ENCODE assay signal across 12 cellular contexts in the genomic region with DNA sequence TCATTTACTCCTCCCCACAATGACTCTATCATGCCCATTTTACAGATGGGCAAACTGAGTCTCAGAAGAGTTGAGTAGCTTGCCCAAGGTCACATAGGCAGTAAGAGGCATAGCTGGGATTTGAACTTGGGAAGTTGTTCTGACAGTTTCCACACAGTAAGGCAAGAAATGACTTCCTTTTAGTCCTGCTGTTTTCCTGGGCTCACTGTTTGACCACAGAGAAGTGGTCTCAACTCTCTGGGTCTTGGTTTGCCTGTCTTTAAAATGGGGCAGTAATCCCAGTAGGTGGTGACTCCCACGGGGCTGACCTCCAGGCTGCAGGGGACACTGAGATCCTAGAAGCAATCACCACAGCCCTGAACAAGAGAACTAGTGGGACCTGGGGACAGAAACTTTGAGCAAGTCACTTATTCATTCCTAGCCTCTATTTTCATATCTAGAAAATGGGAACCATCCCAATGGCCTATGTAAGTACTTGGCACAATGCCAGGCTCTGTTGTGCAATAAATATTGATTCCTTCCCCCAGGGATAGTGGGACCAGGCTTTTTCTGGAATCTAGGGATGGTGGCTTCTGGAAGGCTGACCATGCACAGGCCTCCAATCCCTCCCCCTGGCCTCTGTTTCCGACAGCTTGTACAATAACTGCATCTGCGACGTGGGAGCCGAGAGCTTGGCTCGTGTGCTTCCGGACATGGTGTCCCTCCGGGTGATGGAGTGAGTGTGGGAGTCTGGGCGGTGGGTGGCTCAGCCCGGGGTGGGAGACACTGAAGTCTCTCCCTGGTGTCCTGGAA. TPM values are rescaled to one million over a fixed set of nuclear protein-coding genes. Genes with fewer than 3 reads are reported as not detected.
DNase-seq lines count a peak whose midpoint lies in the region; ATAC-seq, FAIRE-seq and TF ChIP-seq lines count a peak whose summit lies in the region.
"Had no signal": no experiment of that assay in that cellular context is flagged by ENCODE, and none has a peak within 500 bp of the region (broad histone marks: within the 10 kb centered on the region; RNA-seq: fewer than 3 reads in every experiment).

No MANE protein-coding gene starts in this region.

- peak overlapping the region; percentile 19; the same call in 1 of the 2 replicates for H3K9ac ChIP-seq in GM23248
- 0 out of 4 replicates have a peak overlapping the region, but pooled peaks of 1 of the 2 experiments have one; percentile 15 for H3K9ac ChIP-seq in K562 (ENCODE audit: insufficient read depth in 1 of 2, low read depth in 2 of 2, low read length in 2 of 2)
- peak overlapping the region; percentile 36 to 77 (median 69) for H3K9ac ChIP-seq in skeletal muscle tissue (ENCODE audit: low read depth in 1 of 3, low read length in 3 of 3)

- ATAC-seq in K562 (no peak), foreskin keratinocyte (no peak), HG02610 (IDR thresholded peaks at IDR 0.05; ENCODE audit: unreplicated experiment) (no peak), GM18907 (IDR thresholded peaks at IDR 0.05; ENCODE audit: unreplicated experiment) (no peak)
- ATAC-seq: esophagus mucosa, WTC11 had no signal

- no peak for TF ChIP-seq EP300 in K562 (IDR thresholded peaks at IDR 0.05; ENCODE audit: low read length)

- no peak overlapping the region for H3K4me3 ChIP-seq in GM23248
- no peak overlapping the region for H3K4me3 ChIP-seq in K562
- peak overlapping the region in 2 of 3 donors; percentile 31 to 40 for H3K4me3 ChIP-seq in skeletal muscle tissue (ENCODE audit: low read length in 3 of 3)
- H3K4me3 ChIP-seq: HAP-1 had no signal

- DNase-seq in GM23248: peak; percentile 45
- DNase-seq in K562 (ENCODE audit: extremely low read depth in 1 of 4, low spot score in 3 of 4): no peak
- peak; percentile 19 for DNase-seq in kidney tubule cell (ENCODE audit: low spot score)
- no peak for DNase-seq in foreskin keratinocyte
- DNase-seq in activated naive CD4-positive, alpha-beta T cell treated with anti-CD3 and anti-CD28 coated beads, Interleukin-2, amount 50 U/mL, for 16 hours: no peak
- DNase-seq: stimulated activated naive CD4-positive, alpha-beta T cell treated with Interleukin-2 at 50 U/mL for 16 hours had no signal

- TF ChIP-seq CTCF in K562 (IDR thresholded peaks at IDR 0.05 in 2 of 3, conservative IDR thresholded peaks at IDR 0.05 in 1 of 3; ENCODE audit: insufficient read depth in 2 of 3, low read depth in 1 of 3, low read length in 3 of 3): no peak
- no peak for TF ChIP-seq CTCF in foreskin keratinocyte (conservative IDR thresholded peaks at IDR 0.05)

- H3K9me1 ChIP-seq in K562 (ENCODE audit: control insufficient read depth, insufficient read depth, low read length): no peaks in the 10 kb centered on the region

- POLR2A ChIA-PET in K562 (lab: Yijun Ruan, JAX): interaction anchor here (0.6 to 1.2 kb wide), 5 partner anchors 14 to 334 kb away, joined by 3 to 5 read pairs (median 3); partner anchors contain the start of gene NUBP1

- H3K9me3 ChIP-seq in GM23248 (ENCODE audit: low read depth): no peaks in the 10 kb centered on the region
- no peaks in the 10 kb centered on the region for H3K9me3 ChIP-seq in K562 (replicated peaks; ENCODE audit: control insufficient read depth, insufficient read depth, low read depth, low read length)
- H3K9me3 ChIP-seq in skeletal muscle tissue (ENCODE audit: control insufficient read depth in 3 of 3, low read length in 3 of 3): no peaks in the 10 kb centered on the region
- H3K9me3 ChIP-seq: HAP-1 had no signal

- CTCF ChIA-PET in K562 (lab: Yijun Ruan, JAX; ENCODE audit: low intra/inter-chr PET ratio): no interaction called here

- BruUV-seq in K562 (replicated peaks; lab: Mats Ljungman, UMichigan): no TSS peak

- FAIRE-seq in K562 (lab: Jason Lieb, UNC): no peak

- no peaks in the 10 kb centered on the region for H3K27me3 ChIP-seq in GM23248 (replicated peaks; ENCODE audit: insufficient read depth)
- H3K27me3 ChIP-seq in K562 (ENCODE audit: control insufficient read depth in 2 of 2, insufficient read depth in 2 of 2, low read length in 2 of 2): no peaks in the 10 kb centered on the region
- no peaks in the 10 kb centered on the region for H3K27me3 ChIP-seq in skeletal muscle tissue (ENCODE audit: control insufficient read depth in 3 of 3, insufficient read depth in 3 of 3, low read length in 3 of 3)
- peaks cover 8% of the 10 kb centered on the region for H3K27me3 ChIP-seq in foreskin keratinocyte

- intact Hi-C loops in K562 (cut with micrococcal nuclease): no loop called here

- no peaks in the 10 kb centered on the region for H3K79me2 ChIP-seq in GM23248 (ENCODE audit: insufficient read depth)
- H3K79me2 ChIP-seq in K562 (ENCODE audit: control insufficient read depth, insufficient read depth, low read length): no peaks in the 10 kb centered on the region

- 0 out of 2 replicates have a peak, but pooled peaks cover 4% of the 10 kb centered on the region for H3F3A ChIP-seq in GM23248 (ENCODE audit: insufficient read depth)

- H4K20me1 ChIP-seq in GM23248 (ENCODE audit: insufficient read depth) (no peaks in the 10 kb centered on the region), K562 (replicated peaks; ENCODE audit: control insufficient read depth, insufficient read depth, low read length) (no peaks in the 10 kb centered on the region; the same call in 1 of the 2 replicates)

- H2AFZ ChIP-seq in GM23248 (peak overlapping the region; percentile 25; the same call in 1 of the 2 replicates), K562 (ENCODE audit: low read depth, low read length) (no peak overlapping the region)

- H3K9me2 ChIP-seq in GM23248 (ENCODE audit: insufficient read depth): no peaks in the 10 kb centered on the region

- H3K36me3 ChIP-seq in GM23248 (ENCODE audit: low read depth): no peaks in the 10 kb centered on the region
- peaks cover under 1% of the 10 kb centered on the region; the same call in 1 of the 3 replicates for H3K36me3 ChIP-seq in K562 (ENCODE audit: control insufficient read depth, insufficient read depth, low read length)
- peaks cover 9 to 21% (median 15%) of the 10 kb centered on the region in 3 donors for H3K36me3 ChIP-seq in skeletal muscle tissue (ENCODE audit: control insufficient read depth in 3 of 3, insufficient read depth in 3 of 3, low read length in 3 of 3)
- H3K36me3 ChIP-seq: HAP-1 had no signal

- TF ChIP-seq RAD21 in K562 (CRISPR knock-in tag; conservative IDR thresholded peaks at IDR 0.05 in 1 of 2, IDR thresholded peaks at IDR 0.05 in 1 of 2): no peak

- in situ Hi-C loops in GM23248 (cut with MboI): loop anchor here (25.0 kb wide), 1 partner anchor 659 kb away; no protein-coding TSS in a partner anchor
- in situ Hi-C loops in K562 (cut with MboI): no loop called here

- WGBS in GM23248 (ENCODE audit: low coverage in 1 of 2, low lambda C conversion rate in 2 of 2, missing lambda C conversion rate in 2 of 2), 2 experiments: 12 to 22% methylated on average over 8 to 10 of the region's 10 CpGs
- 71% methylated on average over 10 of the region's 10 CpGs for WGBS in K562 (ENCODE audit: insufficient coverage, low coverage, missing lambda C conversion rate)

- H3K27ac ChIP-seq in GM23248 (peak overlapping the region; percentile 17; the same call in 1 of the 2 replicates), K562 (ENCODE audit: extremely low read depth, low read depth, low read length) (no peak overlapping the region), skeletal muscle tissue (ENCODE audit: low read depth, low read length) (peak overlapping the region; percentile 96), foreskin keratinocyte (no peak overlapping the region)

- peak overlapping the region; percentile 25 for H3K4me2 ChIP-seq in GM23248 (ENCODE audit: unreplicated experiment)
- H3K4me2 ChIP-seq in K562 (ENCODE audit: insufficient read depth, low read length): no peak overlapping the region

- H3K4me1 ChIP-seq in GM23248 (ENCODE audit: insufficient read depth) (peaks cover 11% of the 10 kb centered on the region), K562 (replicated peaks in 1 of 2; ENCODE audit: control insufficient read depth in 2 of 2, insufficient read depth in 2 of 2, low read length in 2 of 2) (peaks cover 3 to 13% of the 10 kb centered on the region in 2 experiments; a peak in 2 of 5 replicates), skeletal muscle tissue (ENCODE audit: control insufficient read depth in 3 of 3, insufficient read depth in 3 of 3, low read length in 3 of 3) (peaks cover 50 to 69% (median 60%) of the 10 kb centered on the region in 3 donors), foreskin keratinocyte (no peaks in the 10 kb centered on the region)

- TF ChIP-seq POLR2A in K562 (conservative IDR thresholded peaks at IDR 0.05): no peak

RNA-seq across cellular contexts. Expression of gene DEXI, which starts 20.5 kb away (rescaled TPM):
- 101 and 105 TPM in 2 replicates for total RNA-seq in GM23248 (2014; rRNA removed; shearing (Covaris generic))
- 41.8 and 42.1 TPM in 2 replicates for polyA plus RNA-seq in GM23248 (2016; fragmentation: Nextera tagmentation; extraction: Ambion mirVana)
- 19.9 and 32.5 TPM in 2 replicates for total RNA-seq in K562 (2011; cell fraction: chromatin; rRNA removed; ENCODE audit: low replicate concordance)
- 26.5 and 30.0 TPM in 2 replicates for total RNA-seq in K562 (2011; cell fraction: nucleolus; rRNA removed)
- 26.1 and 37.4 TPM in 2 replicates for total RNA-seq in K562 (2011; cell fraction: nucleoplasm; rRNA removed)
- total RNA-seq in K562 (2014; rRNA removed): 35.8 and 43.1 TPM in 2 replicates
- total RNA-seq in K562 (2014; rRNA removed; fragmentation: Illumina TruSeq; extraction: Trizol): 18.2 and 22.0 TPM in 2 replicates
- 29.6 and 31.3 TPM in 2 replicates for total RNA-seq in K562 (2015; rRNA removed; fragmentation: Illumina TruSeq; extraction: Trizol)
- 33.3 and 38.2 TPM in 2 replicates for total RNA-seq in K562 (2021)
- 20.0 and 24.5 TPM in 2 replicates for polyA plus RNA-seq in K562 (2011; rRNA removed)
- polyA plus RNA-seq in K562 (2011; cell fraction: cytosol; rRNA removed): 35.9 and 65.4 TPM in 2 replicates
- 24.2 and 31.3 TPM in 2 replicates for polyA plus RNA-seq in K562 (2011; cell fraction: nucleus; rRNA removed)
- 34.3 and 38.6 TPM in 2 replicates for polyA plus RNA-seq in K562 (2012)
- 39.2 and 40.1 TPM in 2 replicates for polyA plus RNA-seq in K562 (2014; fragmentation: Illumina TruSeq; extraction: Trizol)
- 1 to 10 TPM; 2.9 to 3.7 TPM for polyA plus RNA-seq in K562 (2014; fragmentation: Nextera tagmentation; extraction: Ambion mirVana)
- 21.1 and 31.5 TPM in 2 replicates for polyA plus RNA-seq in K562 (2014; rRNA removed)
- polyA minus RNA-seq in K562 (2011; rRNA and poly(A)+ RNA removed): 25.2 and 29.1 TPM in 2 replicates
- polyA minus RNA-seq in K562 (2011; cell fraction: cytosol; rRNA and poly(A)+ RNA removed): 21.8 and 24.2 TPM in 2 replicates
- 12.3 and 19.3 TPM in 2 replicates for polyA minus RNA-seq in K562 (2011; cell fraction: nucleus; rRNA and poly(A)+ RNA removed)
- total RNA-seq in skeletal muscle tissue: 42.8 TPM
- total RNA-seq in foreskin keratinocyte: 42.8 and 45.1 TPM in 2 replicates
- polyA plus RNA-seq in foreskin keratinocyte: 40.4 and 43.1 TPM in 2 replicates

RNA-seq across cellular contexts. Expression of gene CLEC16A, which starts 22.6 kb away (rescaled TPM):
- 12.9 and 21.4 TPM in 2 replicates for total RNA-seq in GM23248 (2014; rRNA removed; shearing (Covaris generic))
- polyA plus RNA-seq in GM23248 (2016; fragmentation: Nextera tagmentation; extraction: Ambion mirVana): 12.7 and 13.2 TPM in 2 replicates
- total RNA-seq in K562 (2011; cell fraction: chromatin; rRNA removed; ENCODE audit: low replicate concordance): 90.8 and 106 TPM in 2 replicates
- 41.2 and 41.7 TPM in 2 replicates for total RNA-seq in K562 (2011; cell fraction: nucleolus; rRNA removed)
- 59.0 and 65.7 TPM in 2 replicates for total RNA-seq in K562 (2011; cell fraction: nucleoplasm; rRNA removed)
- 9.8 and 13.6 TPM in 2 replicates for total RNA-seq in K562 (2014; rRNA removed)
- 11.4 and 13.2 TPM in 2 replicates for total RNA-seq in K562 (2014; rRNA removed; fragmentation: Illumina TruSeq; extraction: Trizol)
- total RNA-seq in K562 (2015; rRNA removed; fragmentation: Illumina TruSeq; extraction: Trizol): 8.5 and 10.0 TPM in 2 replicates
- 22.1 and 22.3 TPM in 2 replicates for total RNA-seq in K562 (2021)
- 8.8 and 10.4 TPM in 2 replicates for polyA plus RNA-seq in K562 (2011; rRNA removed)
- polyA plus RNA-seq in K562 (2011; cell fraction: cytosol; rRNA removed): 7.3 and 8.2 TPM in 2 replicates
- polyA plus RNA-seq in K562 (2011; cell fraction: nucleus; rRNA removed): 13.4 and 16.9 TPM in 2 replicates
- 13.6 and 19.6 TPM in 2 replicates for polyA plus RNA-seq in K562 (2012)
- 15.6 and 16.1 TPM in 2 replicates for polyA plus RNA-seq in K562 (2014; fragmentation: Illumina TruSeq; extraction: Trizol)
- 1 to 10 TPM in 1 of 2 experiments, under 1 TPM in 1; 1.00 to 1.4 TPM for polyA plus RNA-seq in K562 (2014; fragmentation: Nextera tagmentation; extraction: Ambion mirVana)
- polyA plus RNA-seq in K562 (2014; rRNA removed): 10.6 and 10.8 TPM in 2 replicates
- 35.1 and 47.1 TPM in 2 replicates for polyA minus RNA-seq in K562 (2011; rRNA and poly(A)+ RNA removed)
- polyA minus RNA-seq in K562 (2011; cell fraction: cytosol; rRNA and poly(A)+ RNA removed): 21.8 and 27.7 TPM in 2 replicates
- 14.4 and 24.4 TPM in 2 replicates for polyA minus RNA-seq in K562 (2011; cell fraction: nucleus; rRNA and poly(A)+ RNA removed)
- total RNA-seq in skeletal muscle tissue: 14.6 TPM
- 21.0 and 22.0 TPM in 2 replicates for total RNA-seq in foreskin keratinocyte
- polyA plus RNA-seq in foreskin keratinocyte: 11.4 and 12.0 TPM in 2 replicates

RNA-seq across cellular contexts. Expression of gene CIITA, which starts 44.7 kb away (rescaled TPM):
- under 0.01 TPM in 1 of 2 replicates, not detected in the other for total RNA-seq in GM23248 (2014; rRNA removed; shearing (Covaris generic))
- polyA plus RNA-seq in GM23248 (2016; fragmentation: Nextera tagmentation; extraction: Ambion mirVana) (0.09 and 0.75 TPM in 2 replicates), K562 (2011; rRNA removed) (not detected in 2 replicates), K562 (2014; fragmentation: Illumina TruSeq; extraction: Trizol) (not detected in 2 replicates), K562 (2014; fragmentation: Nextera tagmentation; extraction: Ambion mirVana) (under 1 TPM; 0.01 to 0.08 TPM), K562 (2014; rRNA removed) (0.11 TPM in 1 of 2 replicates, not detected in the other), foreskin keratinocyte (0.03 and 0.06 TPM in 2 replicates)
- total RNA-seq in K562 (2011; cell fraction: chromatin; rRNA removed; ENCODE audit: low replicate concordance): 0.19 TPM in 1 of 2 replicates, not detected in the other
- not detected in 2 replicates for total RNA-seq in K562 (2011; cell fraction: nucleolus; rRNA removed)
- total RNA-seq in K562 (2011; cell fraction: nucleoplasm; rRNA removed): 0.31 TPM in 1 of 2 replicates, not detected in the other
- total RNA-seq in K562 (2014; rRNA removed) (not detected in 2 replicates), K562 (2014; rRNA removed; fragmentation: Illumina TruSeq; extraction: Trizol) (not detected in 2 replicates), K562 (2015; rRNA removed; fragmentation: Illumina TruSeq; extraction: Trizol) (0.04 and 0.11 TPM in 2 replicates), K562 (2021) (0.20 and 0.38 TPM in 2 replicates), skeletal muscle tissue (1.0 TPM), foreskin keratinocyte (0.07 TPM in 1 of 2 replicates, not detected in the other)
- not detected in 2 replicates for polyA plus RNA-seq in K562 (2011; cell fraction: cytosol; rRNA removed)
- polyA plus RNA-seq in K562 (2011; cell fraction: nucleus; rRNA removed): 0.04 and 0.13 TPM in 2 replicates
- polyA plus RNA-seq in K562 (2012): 0.23 and 0.25 TPM in 2 replicates
- 0.06 TPM in 1 of 2 replicates, not detected in the other for polyA minus RNA-seq in K562 (2011; rRNA and poly(A)+ RNA removed)
- not detected in 2 replicates for polyA minus RNA-seq in K562 (2011; cell fraction: cytosol; rRNA and poly(A)+ RNA removed)
- polyA minus RNA-seq in K562 (2011; cell fraction: nucleus; rRNA and poly(A)+ RNA removed): not detected in 2 replicates

Comparison
In these comparisons a context has a peak if more than half of its experiments do, and no peak if none do; other contexts are left out.
1. DNase-seq: peak in GM23248 (single experiment) and kidney tubule cell (single experiment); none in K562 (0 of 4), foreskin keratinocyte (0 of 2) and activated naive CD4-positive, alpha-beta T cell treated with anti-CD3 and anti-CD28 coated beads, Interleukin-2, amount 50 U/mL, for 16 hours (single experiment).
2. H3K27ac ChIP-seq: peak in GM23248 (single experiment) and skeletal muscle tissue (single experiment); none in K562 (single experiment) and foreskin keratinocyte (single experiment).
3. H3K4me3 ChIP-seq: peak in skeletal muscle tissue (2 of 3); none in GM23248 (single experiment) and K562 (single experiment).